11 cellular contexts compared by ENCODE assay signal in the genomic region with DNA sequence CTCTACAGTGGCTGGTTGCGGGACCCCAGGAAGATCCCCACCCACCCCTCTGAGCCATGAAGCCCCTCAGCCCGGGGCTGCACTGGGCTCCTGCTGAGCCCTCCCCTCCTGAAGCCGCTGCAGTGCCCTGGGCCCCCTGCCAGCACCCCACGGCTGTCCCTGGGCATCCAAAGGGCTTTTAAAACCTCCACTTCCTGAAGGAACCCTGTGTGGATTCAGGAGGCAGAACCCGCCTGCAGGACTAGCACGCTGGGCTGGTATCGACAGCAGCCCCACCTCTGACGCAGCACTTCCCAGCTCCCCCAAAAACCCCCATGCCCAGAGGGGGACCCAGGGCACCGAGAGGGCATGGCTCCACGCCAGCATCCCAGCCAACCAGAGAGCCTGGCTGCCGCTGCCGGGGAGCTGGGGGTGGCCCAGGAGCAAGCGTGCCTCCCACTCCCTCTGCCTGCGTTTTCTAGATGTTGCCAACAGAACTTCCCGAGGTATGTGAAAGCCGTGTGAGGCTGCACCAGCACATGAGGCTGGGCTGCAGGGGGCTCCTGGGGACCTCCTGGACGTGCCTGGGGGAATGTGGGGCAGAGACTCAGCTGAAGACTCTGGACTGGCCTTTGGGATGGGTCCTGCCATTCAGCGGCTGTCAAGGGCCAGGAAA. TPM values are rescaled to one million over a fixed set of nuclear protein-coding genes. Genes with fewer than 3 reads are reported as not detected.
DNase-seq lines count a peak whose midpoint lies in the region; ATAC-seq and TF ChIP-seq lines count a peak whose summit lies in the region.
"Had no signal": no experiment of that assay in that cellular context is flagged by ENCODE, and none has a peak within 500 bp of the region (broad histone marks: within the 10 kb centered on the region; RNA-seq: fewer than 3 reads in every experiment).

No MANE protein-coding gene starts in this region.

- intact Hi-C loops in heart left ventricle (cut with DNase I), result loop anchor here in 3 of 10 donors (2.0 to 10.0 kb wide), 2 partner anchors 13 to 159 kb away; partner anchors contain the start of genes CFAP99 (in 2 of the 3), ZFYVE28 (in 2 of the 3), HAUS3 (in 1 of the 3) and POLN (in 1 of the 3)

- peak overlapping the region; percentile 74 to 94 (median 89) for H3K27ac ChIP-seq in heart left ventricle
- H3K27ac ChIP-seq: SJSA1 had no signal

- ATAC-seq in heart left ventricle (peak in 3 of 4 donors; percentile 3 to 34 (median 18)), GM18861 (IDR thresholded peaks at IDR 0.05; ENCODE audit: unreplicated experiment) (no peak)

- H3K9me3 ChIP-seq in heart left ventricle, result no peaks in the 10 kb centered on the region
- H3K9me3 ChIP-seq: SJSA1 had no signal

- H3K4me1 ChIP-seq in heart left ventricle, result peaks cover 21 to 78% (median 68%) of the 10 kb centered on the region in 12 donors
- H3K4me1 ChIP-seq: SJSA1 had no signal

- WGBS in heart left ventricle, 4 donors, result 3 to 26% (median 18%) methylated on average over 6 to 18 of the region's 18 CpGs

- DNase-seq in ELF-1 (ENCODE audit: low read depth, low spot score) (peak; percentile 0), amniotic epithelial cell (ENCODE audit: low read depth) (peak; percentile 65), heart left ventricle (peak; percentile 39 to 68 (median 45)), retinal pigment epithelial cell (ENCODE audit: low read depth) (no peak), HCEC 1CT (no peak), GM10266 (ENCODE audit: extremely low spot score) (no peak)
- DNase-seq in stimulated activated CD4-positive, alpha-beta T cell treated with anti-CD3 and anti-CD28 coated beads, Interleukin-12 subunit alpha, Interleukin-12 subunit beta, amount 100 ng/mL, for 4 hours, result no peak
- DNase-seq: COR-L47 had no signal

- no peak for TF ChIP-seq POLR2A in heart left ventricle (IDR thresholded peaks at IDR 0.05)

- H3K36me3 ChIP-seq in heart left ventricle, result peaks cover 0 to 70% (median 42%) of the 10 kb centered on the region in 9 donors
- H3K36me3 ChIP-seq: SJSA1 had no signal

- TF ChIP-seq CTCF in heart left ventricle (IDR thresholded peaks at IDR 0.05) (peak in 2 of 12 donors; percentile 5 to 6), retinal pigment epithelial cell (conservative IDR thresholded peaks at IDR 0.05; ENCODE audit: low read depth, low read length) (peak; percentile 2), GM10266 (IDR thresholded peaks at IDR 0.05; ENCODE audit: control insufficient read depth, insufficient read depth, low read depth, missing control alignments) (no peak)

- H3K4me3 ChIP-seq in heart left ventricle (peak overlapping the region in 7 of 12 donors; percentile 8 to 32 (median 21)), retinal pigment epithelial cell (ENCODE audit: low read length) (no peak overlapping the region)
- H3K4me3 ChIP-seq: SJSA1, skin epidermis had no signal

- no peaks in the 10 kb centered on the region for H3K27me3 ChIP-seq in heart left ventricle
- H3K27me3 ChIP-seq: SJSA1 had no signal

RNA-seq across cellular contexts. Expression of gene MXD4, which starts 6.3 kb away (rescaled TPM):
- 10 to 100 TPM; 27.5 to 76.6 (median 35.5) TPM for total RNA-seq in heart left ventricle
- polyA plus RNA-seq in heart left ventricle, result 10 to 100 TPM; 39.0 to 55.5 TPM

RNA-seq across cellular contexts. Expression of gene HAUS3, which starts 13.7 kb away (rescaled TPM):
- 1 to 10 TPM; 4.2 to 8.3 (median 6.3) TPM for total RNA-seq in heart left ventricle
- polyA plus RNA-seq in heart left ventricle, result 1 to 10 TPM; 4.2 to 6.8 TPM

RNA-seq across cellular contexts. Expression of gene POLN, which starts 13.7 kb away (rescaled TPM):
- 1 to 10 TPM in 7 of 9 donors, under 1 TPM in 2; 0.38 to 4.5 (median 2.6) TPM for total RNA-seq in heart left ventricle
- under 1 TPM; 0.79 to 0.84 TPM for polyA plus RNA-seq in heart left ventricle

Comparison
In these comparisons a context has a peak if more than half of its experiments do, and no peak if none do; other contexts are left out.
1. DNase-seq: peak in ELF-1 (single experiment), amniotic epithelial cell (single experiment) and heart left ventricle (5 of 5); none in retinal pigment epithelial cell (single experiment), HCEC 1CT (single experiment), stimulated activated CD4-positive, alpha-beta T cell treated with anti-CD3 and anti-CD28 coated beads, Interleukin-12 subunit alpha, Interleukin-12 subunit beta, amount 100 ng/mL, for 4 hours (single experiment) and GM10266 (single experiment).